Comparison of ENCODE assay signal across 20 cellular contexts in genomic region chr11:1523779-1524178, GRCh38. TPM values are rescaled to one million over a fixed set of nuclear protein-coding genes. Genes with fewer than 3 reads are reported as not detected.
DNase-seq lines count a peak whose midpoint lies in the region; ATAC-seq and TF ChIP-seq lines count a peak whose summit lies in the region.
"Had no signal": no experiment of that assay in that cellular context is flagged by ENCODE, and none has a peak within 500 bp of the region (broad histone marks: within the 10 kb centered on the region; RNA-seq: fewer than 3 reads in every experiment).

No MANE protein-coding gene starts in this region.

- H3K27ac Mint-ChIP-seq in CD8-positive, alpha-beta T cell, result peak overlapping the region; percentile 14

- no peaks in the 10 kb centered on the region for H3K27me3 Mint-ChIP-seq in CD8-positive, alpha-beta T cell (ENCODE audit: low read depth)

- H3K4me1 Mint-ChIP-seq in CD8-positive, alpha-beta T cell (ENCODE audit: low read depth), result peaks cover 56% of the 10 kb centered on the region

- peak; percentile 17 for ATAC-seq in CD8-positive, alpha-beta T cell
- ATAC-seq in SK-N-SH treated with all-trans-retinoic acid at 6 μM for 48 hours, result no peak
- ATAC-seq: gastrocnemius medialis, left lobe of liver had no signal

- peaks cover 16% of the 10 kb centered on the region for H3K36me3 Mint-ChIP-seq in CD8-positive, alpha-beta T cell

- H3K36me3 ChIP-seq in CD8-positive, alpha-beta T cell (ENCODE audit: insufficient read depth, low read length), result no peaks in the 10 kb centered on the region
- H3K36me3 ChIP-seq: brain microvascular endothelial cell, gastrocnemius medialis, right atrium auricular region had no signal

- H3K9me3 Mint-ChIP-seq in CD8-positive, alpha-beta T cell, result no peaks in the 10 kb centered on the region

- no peak for TF ChIP-seq CTCF in CD8-positive, alpha-beta T cell (IDR thresholded peaks at IDR 0.05)

- H3K4me3 Mint-ChIP-seq in CD8-positive, alpha-beta T cell, result no peak overlapping the region

- 0 out of 2 replicates have a peak, but pooled peaks have one; percentile 13 for TF ChIP-seq POLR2A in Raji (IDR thresholded peaks at IDR 0.05; ENCODE audit: insufficient read depth, low read depth, low read length)

- no peaks in the 10 kb centered on the region for H3K9me3 ChIP-seq in CD8-positive, alpha-beta T cell (ENCODE audit: low read length)
- H3K9me3 ChIP-seq: gastrocnemius medialis, right atrium auricular region had no signal

- POLR2A ChIA-PET in CD8-positive, alpha-beta T cell (lab: Charles Lee), result no interaction called here

- no peak overlapping the region for H3K4me3 ChIP-seq in CD8-positive, alpha-beta T cell (ENCODE audit: low read depth, low read length)
- H3K4me3 ChIP-seq: gastrocnemius medialis, right atrium auricular region had no signal

- no peak overlapping the region for H3K27ac ChIP-seq in CD8-positive, alpha-beta T cell (ENCODE audit: low read depth, low read length)
- H3K27ac ChIP-seq: brain microvascular endothelial cell, epithelial cell of prostate, gastrocnemius medialis, right atrium auricular region had no signal

- CTCF ChIA-PET in CD8-positive, alpha-beta T cell (lab: Charles Lee), result interaction anchor here (3.6 kb wide), 1 partner anchor 9 kb away, joined by 13 read pairs; no protein-coding TSS in a partner anchor

- intact Hi-C loops in CD8-positive, alpha-beta T cell (cut with DNase I, micrococcal nuclease), result no loop called here

- H3K4me1 ChIP-seq in CD8-positive, alpha-beta T cell (ENCODE audit: insufficient read depth, low read length), result peaks cover 16% of the 10 kb centered on the region

- DNase-seq in CD8-positive, alpha-beta T cell, result no peak
- DNase-seq in GM19238 (ENCODE audit: insufficient read length, low spot score) (peak; percentile 53), myocyte (ENCODE audit: low read depth) (peak; percentile 18), AG08396 (ENCODE audit: low spot score) (no peak), NCI-H446 treated with DMSO at 0.1 percent for 48 hours (lab: John Stamatoyannopoulos, UW) (no peak), kidney glomerular epithelial cell (lab: John Stamatoyannopoulos, UW) (no peak)
- DNase-seq: activated CD4-positive, alpha-beta T cell treated with anti-CD3 and anti-CD28 coated beads, Interleukin-2, amount 50 U/mL, for 48 hours; brain microvascular endothelial cell; dermis blood vessel endothelial cell; gastrocnemius medialis; GOT3; MM.1S; NCI-H187; SHP77; T-helper 2 cell had no signal

- no peaks in the 10 kb centered on the region for H3K27me3 ChIP-seq in CD8-positive, alpha-beta T cell (ENCODE audit: insufficient read depth, low read length)
- H3K27me3 ChIP-seq: brain microvascular endothelial cell, gastrocnemius medialis, right atrium auricular region had no signal

TF ChIP-seq in SK-N-SH treated with all-trans-retinoic acid at 6 μM for 48 hours, 23 proteins besides CTCF, POLR2A, EP300 and RAD21 (continues in another document):
- TF ChIP-seq ZNF70 (CRISPR knock-in tag; IDR thresholded peaks at IDR 0.05), result no peak
- TF ChIP-seq CREB5 (CRISPR knock-in tag; IDR thresholded peaks at IDR 0.05; ENCODE audit: low read depth), result no peak
- no peak for TF ChIP-seq PPARA (CRISPR knock-in tag; IDR thresholded peaks at IDR 0.05; ENCODE audit: borderline replicate concordance)
- TF ChIP-seq TCF4 (CRISPR knock-in tag; IDR thresholded peaks at IDR 0.05; ENCODE audit: borderline replicate concordance), result no peak
- TF ChIP-seq GLIS3 (CRISPR knock-in tag; IDR thresholded peaks at IDR 0.05), result no peak
- no peak for TF ChIP-seq ZC3H10 (CRISPR knock-in tag; IDR thresholded peaks at IDR 0.05)
- no peak for TF ChIP-seq TSHZ2 (CRISPR knock-in tag; IDR thresholded peaks at IDR 0.05)
- TF ChIP-seq ZNF565 (CRISPR knock-in tag; conservative IDR thresholded peaks at IDR 0.05; ENCODE audit: low read depth), result no peak
- TF ChIP-seq CSRNP3 (CRISPR knock-in tag; IDR thresholded peaks at IDR 0.05), result no peak
- no peak for TF ChIP-seq ESRRG (CRISPR knock-in tag; IDR thresholded peaks at IDR 0.05)
- no peak for TF ChIP-seq ZFP3 (CRISPR knock-in tag; IDR thresholded peaks at IDR 0.05)
- TF ChIP-seq PATZ1 (CRISPR knock-in tag; IDR thresholded peaks at IDR 0.05; ENCODE audit: borderline replicate concordance), result no peak
- TF ChIP-seq ZNF8 (CRISPR knock-in tag; IDR thresholded peaks at IDR 0.05), result no peak
- TF ChIP-seq BACH2 (CRISPR knock-in tag; IDR thresholded peaks at IDR 0.05; ENCODE audit: borderline replicate concordance), result no peak
- no peak for TF ChIP-seq ARNTL (CRISPR knock-in tag; IDR thresholded peaks at IDR 0.05; ENCODE audit: borderline replicate concordance, low read depth)
- TF ChIP-seq ISL1 (CRISPR knock-in tag; IDR thresholded peaks at IDR 0.05), result no peak

RNA-seq across cellular contexts. Expression of gene MOB2, which starts 37.2 kb away (rescaled TPM):
- total RNA-seq in CD8-positive, alpha-beta T cell, result 10 to 100 TPM; 33.2 to 37.3 TPM
- 15.0 and 16.7 TPM in 2 replicates for total RNA-seq in myocyte
- 36.5 TPM for polyA plus RNA-seq in myocyte (2012)

RNA-seq across cellular contexts. Expression of gene DUSP8, which starts 48.3 kb away (rescaled TPM):
- total RNA-seq in CD8-positive, alpha-beta T cell, result 100 to 1,000 TPM; 123 to 130 TPM
- 0.29 and 1.2 TPM in 2 replicates for total RNA-seq in myocyte
- polyA plus RNA-seq in myocyte (2012), result 4.0 TPM

Comparison
In these comparisons a context has a peak if more than half of its experiments do, and no peak if none do; other contexts are left out.
1. DNase-seq: peak in GM19238 (single experiment) and myocyte (single experiment); none in CD8-positive, alpha-beta T cell (0 of 7), AG08396 (single experiment), NCI-H446 treated with DMSO at 0.1 percent for 48 hours (single experiment) and kidney glomerular epithelial cell (single experiment).
2. RNA of gene DUSP8, which starts 48.3 kb away (total RNA-seq): 123 to 130 TPM in CD8-positive, alpha-beta T cell; 0.29 to 1.2 TPM in myocyte; every median in the first group is over 10 times any median in the second.